Comparison of ENCODE assay signal across 14 cellular contexts in the genomic region with DNA sequence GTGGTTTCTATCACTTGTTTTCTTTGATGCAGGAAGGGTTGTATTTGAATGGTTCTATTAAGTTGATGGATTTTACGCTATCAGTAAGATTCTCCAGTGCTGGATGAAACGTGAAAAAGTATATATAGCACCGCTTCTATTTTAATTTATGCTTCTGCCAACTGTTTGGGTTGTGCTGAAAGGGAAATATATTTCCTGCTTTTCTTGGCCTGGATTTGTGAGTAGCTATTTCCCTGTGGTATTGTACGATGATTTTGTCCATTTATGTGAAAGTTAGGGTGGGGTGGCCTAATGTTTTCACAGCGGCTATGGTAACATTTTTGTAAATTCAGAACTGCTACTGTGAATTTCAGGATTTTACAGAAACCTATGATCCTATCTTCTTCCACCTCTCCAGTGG. TPM values are rescaled to one million over a fixed set of nuclear protein-coding genes. Genes with fewer than 3 reads are reported as not detected.
DNase-seq lines count a peak whose midpoint lies in the region; ATAC-seq lines count a peak whose summit lies in the region.
"Had no signal": no experiment of that assay in that cellular context is flagged by ENCODE, and none has a peak within 500 bp of the region (broad histone marks: within the 10 kb centered on the region; RNA-seq: fewer than 3 reads in every experiment).

No MANE protein-coding gene starts in this region.

- peak overlapping the region; percentile 2 for H3K4me3 ChIP-seq in right cardiac atrium (ENCODE audit: low read length)

- 15% methylated on average over 5 of the region's 5 CpGs for WGBS in right cardiac atrium

- no peak overlapping the region for H3K27ac ChIP-seq in right cardiac atrium (ENCODE audit: low read length)
- H3K27ac ChIP-seq: epithelial cell of prostate had no signal

- H3K4me1 Mint-ChIP-seq in T-helper 1 cell treated with Interleukin-12 subunit alpha and Interleukin-12 subunit beta and Interleukin-4 antibody, amounts not matched to agents 30 μg/mL and 1 μg/mL, for 36 hours (ENCODE audit: low read depth): peaks cover 44% of the 10 kb centered on the region
- H3K4me1 Mint-ChIP-seq in activated naive CD8-positive, alpha-beta T cell treated with anti-CD3 and anti-CD28 coated beads for 36 hours: peaks cover 53% of the 10 kb centered on the region
- H3K4me1 Mint-ChIP-seq in stimulated activated naive B cell treated with anti-CD40 and anti-IgM and Interleukin-4, amounts not matched to agents 10 μg/mL and 1 μg/mL and 100 μg/mL, for 72 hours: peaks cover 34 to 36% of the 10 kb centered on the region in 2 donors

- no peaks in the 10 kb centered on the region for H3K9me3 ChIP-seq in right cardiac atrium (ENCODE audit: control insufficient read depth, low read length)

- peaks cover 22% of the 10 kb centered on the region for H3K27me3 Mint-ChIP-seq in T-helper 1 cell treated with Interleukin-12 subunit alpha and Interleukin-12 subunit beta and Interleukin-4 antibody, amounts not matched to agents 30 μg/mL and 1 μg/mL, for 36 hours (ENCODE audit: low read depth)
- no peaks in the 10 kb centered on the region for H3K27me3 Mint-ChIP-seq in activated naive CD8-positive, alpha-beta T cell treated with anti-CD3 and anti-CD28 coated beads for 36 hours
- H3K27me3 Mint-ChIP-seq in stimulated activated naive B cell treated with anti-CD40 and anti-IgM and Interleukin-4, amounts not matched to agents 10 μg/mL and 1 μg/mL and 100 μg/mL, for 72 hours: no peaks in the 10 kb centered on the region

- intact Hi-C loops in right cardiac atrium (cut with DNase I): no loop called here

- no peaks in the 10 kb centered on the region for H3K9me3 Mint-ChIP-seq in T-helper 1 cell treated with Interleukin-12 subunit alpha and Interleukin-12 subunit beta and Interleukin-4 antibody, amounts not matched to agents 30 μg/mL and 1 μg/mL, for 36 hours
- no peaks in the 10 kb centered on the region for H3K9me3 Mint-ChIP-seq in activated naive CD8-positive, alpha-beta T cell treated with anti-CD3 and anti-CD28 coated beads for 36 hours
- H3K9me3 Mint-ChIP-seq in stimulated activated naive B cell treated with anti-CD40 and anti-IgM and Interleukin-4, amounts not matched to agents 10 μg/mL and 1 μg/mL and 100 μg/mL, for 72 hours: no peaks in the 10 kb centered on the region

- H3K36me3 Mint-ChIP-seq in T-helper 1 cell treated with Interleukin-12 subunit alpha and Interleukin-12 subunit beta and Interleukin-4 antibody, amounts not matched to agents 30 μg/mL and 1 μg/mL, for 36 hours (ENCODE audit: low read depth): peaks cover 14% of the 10 kb centered on the region
- H3K36me3 Mint-ChIP-seq in activated naive CD8-positive, alpha-beta T cell treated with anti-CD3 and anti-CD28 coated beads for 36 hours: peaks cover 32% of the 10 kb centered on the region
- peaks cover 17 to 20% of the 10 kb centered on the region in 2 donors for H3K36me3 Mint-ChIP-seq in stimulated activated naive B cell treated with anti-CD40 and anti-IgM and Interleukin-4, amounts not matched to agents 10 μg/mL and 1 μg/mL and 100 μg/mL, for 72 hours

- ATAC-seq in right cardiac atrium: peak; percentile 31 to 68
- ATAC-seq in stimulated activated naive B cell treated with anti-CD40 and anti-IgM and Interleukin-4, amounts not matched to agents 10 μg/mL and 1 μg/mL and 100 μg/mL, for 72 hours (replicated peaks): no peak
- no peak for ATAC-seq in HG03432 (IDR thresholded peaks at IDR 0.05; ENCODE audit: unreplicated experiment)
- no peak for ATAC-seq in GM21717 (IDR thresholded peaks at IDR 0.05; ENCODE audit: unreplicated experiment)
- ATAC-seq in GM19452 (IDR thresholded peaks at IDR 0.05; ENCODE audit: unreplicated experiment): no peak

- peak overlapping the region; percentile 52 for H3K4me3 Mint-ChIP-seq in T-helper 1 cell treated with Interleukin-12 subunit alpha and Interleukin-12 subunit beta and Interleukin-4 antibody, amounts not matched to agents 30 μg/mL and 1 μg/mL, for 36 hours
- peak overlapping the region; percentile 80 for H3K4me3 Mint-ChIP-seq in activated naive CD8-positive, alpha-beta T cell treated with anti-CD3 and anti-CD28 coated beads for 36 hours
- peak overlapping the region; percentile 85 to 86 for H3K4me3 Mint-ChIP-seq in stimulated activated naive B cell treated with anti-CD40 and anti-IgM and Interleukin-4, amounts not matched to agents 10 μg/mL and 1 μg/mL and 100 μg/mL, for 72 hours

- no peaks in the 10 kb centered on the region for H3K27me3 ChIP-seq in right cardiac atrium (ENCODE audit: control insufficient read depth, insufficient read depth)

- peak overlapping the region; percentile 17 for H3K27ac Mint-ChIP-seq in T-helper 1 cell treated with Interleukin-12 subunit alpha and Interleukin-12 subunit beta and Interleukin-4 antibody, amounts not matched to agents 30 μg/mL and 1 μg/mL, for 36 hours
- peak overlapping the region; percentile 89 for H3K27ac Mint-ChIP-seq in activated naive CD8-positive, alpha-beta T cell treated with anti-CD3 and anti-CD28 coated beads for 36 hours
- peak overlapping the region; percentile 96 for H3K27ac Mint-ChIP-seq in stimulated activated naive B cell treated with anti-CD40 and anti-IgM and Interleukin-4, amounts not matched to agents 10 μg/mL and 1 μg/mL and 100 μg/mL, for 72 hours

- DNase-seq in T-helper 1 cell: no peak
- DNase-seq in activated naive CD8-positive, alpha-beta T cell treated with anti-CD3 and anti-CD28 coated beads for 36 hours: no peak
- no peak for DNase-seq in right cardiac atrium
- DNase-seq in stimulated activated naive B cell treated with anti-CD40 and anti-IgM and Interleukin-4, amounts not matched to agents 10 μg/mL and 1 μg/mL and 100 μg/mL, for 72 hours: no peak
- DNase-seq: activated CD4-positive, CD25-positive, alpha-beta regulatory T cell; amniotic stem cell; NCI-H69; SHP77 treated with DMSO at 0.1 percent for 48 hours had no signal

- peaks cover 6% of the 10 kb centered on the region for H3K4me1 ChIP-seq in right cardiac atrium (ENCODE audit: control insufficient read depth, insufficient read depth, low read length)

RNA-seq across cellular contexts. Expression of a gene that starts 0.3 kb away (rescaled TPM):
- total RNA-seq in activated naive CD8-positive, alpha-beta T cell treated with anti-CD3 and anti-CD28 coated beads for 36 hours: 1 to 10 TPM; 3.6 to 3.8 TPM
- 10 to 100 TPM; 13.0 to 28.1 (median 18.0) TPM for total RNA-seq in right cardiac atrium
- polyA plus RNA-seq in right cardiac atrium: 13.5 TPM

RNA-seq across cellular contexts. Expression of a gene that starts 24.8 kb away (rescaled TPM):
- 100 to 1,000 TPM; 407 to 419 TPM for total RNA-seq in activated naive CD8-positive, alpha-beta T cell treated with anti-CD3 and anti-CD28 coated beads for 36 hours
- total RNA-seq in right cardiac atrium: 100 to 1,000 TPM; 433 to 505 (median 493) TPM
- 918 TPM for polyA plus RNA-seq in right cardiac atrium

RNA-seq across cellular contexts. Expression of a gene that starts 25.1 kb away (rescaled TPM):
- 10 to 100 TPM; 77.4 to 79.7 TPM for total RNA-seq in activated naive CD8-positive, alpha-beta T cell treated with anti-CD3 and anti-CD28 coated beads for 36 hours
- 10 to 100 TPM; 24.1 to 29.2 (median 27.9) TPM for total RNA-seq in right cardiac atrium
- polyA plus RNA-seq in right cardiac atrium: 28.2 TPM

RNA-seq across cellular contexts. Expression of a gene that starts 29.3 kb away (rescaled TPM):
- not detected for total RNA-seq in activated naive CD8-positive, alpha-beta T cell treated with anti-CD3 and anti-CD28 coated beads for 36 hours
- total RNA-seq in right cardiac atrium: 10 to 100 TPM in 1 of 4 donors, 1 to 10 TPM in 3; 5.4 to 10.9 (median 9.9) TPM
- polyA plus RNA-seq in right cardiac atrium: 2.0 TPM
- total RNA-seq: Daoy had no signal

RNA-seq across cellular contexts. Expression of a gene that starts 29.3 kb away (rescaled TPM):
- total RNA-seq in activated naive CD8-positive, alpha-beta T cell treated with anti-CD3 and anti-CD28 coated beads for 36 hours: not detected
- total RNA-seq in right cardiac atrium: 1 to 10 TPM in 3 of 4 donors, under 1 TPM in 1; 0.82 to 9.5 (median 3.7) TPM
- polyA plus RNA-seq in right cardiac atrium: 2.1 TPM
- total RNA-seq: Daoy had no signal

Comparison
In these comparisons a context has a peak if more than half of its experiments do, and no peak if none do; other contexts are left out.
1. H3K27ac Mint-ChIP-seq: peak in every context shown above with its lines; median percentile 96 in stimulated activated naive B cell treated with anti-CD40 and anti-IgM and Interleukin-4, amounts not matched to agents 10 μg/mL and 1 μg/mL and 100 μg/mL, for 72 hours; 89 in activated naive CD8-positive, alpha-beta T cell treated with anti-CD3 and anti-CD28 coated beads for 36 hours; 17 in T-helper 1 cell treated with Interleukin-12 subunit alpha and Interleukin-12 subunit beta and Interleukin-4 antibody, amounts not matched to agents 30 μg/mL and 1 μg/mL, for 36 hours.
2. ATAC-seq: peak in right cardiac atrium (2 of 2); none in stimulated activated naive B cell treated with anti-CD40 and anti-IgM and Interleukin-4, amounts not matched to agents 10 μg/mL and 1 μg/mL and 100 μg/mL, for 72 hours (0 of 2), HG03432 (single experiment), GM21717 (single experiment) and GM19452 (single experiment).
3. Peak in every context shown above with its lines, with median percentiles within 50 percentile points of each other: H3K4me3 Mint-ChIP-seq.